In genomic region chr1:59083946-59084865, GRCh38 we compare ENCODE assay signal across 11 cellular contexts.
A peak's percentile ranks its signal among the peaks of the same experiment; 100 is the strongest.
DNase-seq lines count a peak whose midpoint lies in the region; ATAC-seq and TF ChIP-seq lines count a peak whose summit lies in the region.
"Had no signal": no experiment of that assay in that cellular context is flagged by ENCODE, and none has a peak within 500 bp of the region (broad histone marks: within the 10 kb centered on the region; RNA-seq: fewer than 3 reads in every experiment).

No MANE protein-coding gene starts in this region.

- peaks cover 32% of the 10 kb centered on the region for H3K4me1 Mint-ChIP-seq in GM23338

- H3K9me2 ChIP-seq in GM23338 (ENCODE audit: insufficient read depth): peaks cover 8% of the 10 kb centered on the region; the same call in 1 of the 2 replicates

- H3K36me3 ChIP-seq in GM23338 (ENCODE audit: insufficient read depth) (no peaks in the 10 kb centered on the region), RWPE2 (ENCODE audit: low read depth) (no peaks in the 10 kb centered on the region), fibroblast of lung (ENCODE audit: control insufficient read depth, insufficient read depth, low read length) (no peaks in the 10 kb centered on the region), osteoblast (ENCODE audit: insufficient read depth, low read length) (no peaks in the 10 kb centered on the region)
- H3K36me3 ChIP-seq: colonic mucosa had no signal

- H3K4me3 Mint-ChIP-seq in GM23338: no peak overlapping the region

- H3K79me2 ChIP-seq in GM23338 (replicated peaks; ENCODE audit: insufficient read depth) (no peaks in the 10 kb centered on the region), fibroblast of lung (ENCODE audit: control insufficient read depth, insufficient read depth, low read length) (no peaks in the 10 kb centered on the region), osteoblast (ENCODE audit: insufficient read depth, low read length) (no peaks in the 10 kb centered on the region)

- H3K9ac ChIP-seq in fibroblast of lung (ENCODE audit: insufficient read depth, low read length): no peak overlapping the region

- H3K4me2 ChIP-seq in GM23338: no peak overlapping the region
- no peak overlapping the region for H3K4me2 ChIP-seq in fibroblast of lung (ENCODE audit: extremely low read depth, insufficient read depth, low read length)
- no peak overlapping the region for H3K4me2 ChIP-seq in osteoblast (ENCODE audit: insufficient read depth, low read length)

- H4K20me1 ChIP-seq in GM23338 (replicated peaks; ENCODE audit: insufficient read depth): no peaks in the 10 kb centered on the region
- no peaks in the 10 kb centered on the region for H4K20me1 ChIP-seq in fibroblast of lung (ENCODE audit: control insufficient read depth, extremely low read depth, insufficient read depth, low read length)
- H4K20me1 ChIP-seq in osteoblast (ENCODE audit: insufficient read depth, low read length): no peaks in the 10 kb centered on the region

- peaks cover 8% of the 10 kb centered on the region for H3K27me3 Mint-ChIP-seq in GM23338 (ENCODE audit: insufficient read depth, low read depth, poor library complexity)

- H3K9me3 Mint-ChIP-seq in GM23338: peaks cover 2% of the 10 kb centered on the region; the same call in 2 of the 3 replicates

- peak overlapping the region; percentile 59 for H3K27ac Mint-ChIP-seq in GM23338

- H3K27ac ChIP-seq in GM23338 (ENCODE audit: low read depth) (peak overlapping the region; percentile 66; the same call in 1 of the 2 replicates), RWPE2 (ENCODE audit: poor library complexity, severe bottlenecking) (peak overlapping the region; percentile 70), fibroblast of lung (ENCODE audit: insufficient read depth, low read length) (no peak overlapping the region), osteoblast (ENCODE audit: low read depth, low read length) (no peak overlapping the region)
- H3K27ac ChIP-seq: colonic mucosa, VCaP had no signal

- no peak overlapping the region for H3K4me3 ChIP-seq in GM23338
- no peak overlapping the region for H3K4me3 ChIP-seq in RWPE2 (ENCODE audit: severe bottlenecking)
- no peak overlapping the region for H3K4me3 ChIP-seq in fibroblast of lung (replicated peaks in 1 of 4; ENCODE audit: control extremely low read depth in 1 of 4, insufficient read depth in 1 of 4, low read depth in 3 of 4, low read length in 4 of 4)
- H3K4me3 ChIP-seq in osteoblast (ENCODE audit: insufficient read depth, low read length): no peak overlapping the region
- H3K4me3 ChIP-seq: colonic mucosa had no signal

- H3F3A ChIP-seq in GM23338 (replicated peaks; ENCODE audit: low read depth): peaks cover 4% of the 10 kb centered on the region; the same call in 1 of the 2 replicates

- H2AFZ ChIP-seq in GM23338 (peak overlapping the region; percentile 89), fibroblast of lung (ENCODE audit: low read length) (peak overlapping the region; percentile 73), osteoblast (ENCODE audit: low read length) (peak overlapping the region; percentile 68)

- H3K4me1 ChIP-seq in GM23338 (ENCODE audit: insufficient read depth) (peaks cover 33% of the 10 kb centered on the region), RWPE2 (ENCODE audit: insufficient read depth, poor library complexity, severe bottlenecking) (peaks cover 20% of the 10 kb centered on the region), fibroblast of lung (ENCODE audit: control insufficient read depth, extremely low read depth, insufficient read depth, low read length) (peaks cover 4% of the 10 kb centered on the region), osteoblast (ENCODE audit: insufficient read depth, low read length) (peaks cover 25% of the 10 kb centered on the region)
- H3K4me1 ChIP-seq: colonic mucosa had no signal

- TF ChIP-seq CTCF in GM23338 (conservative IDR thresholded peaks at IDR 0.05; ENCODE audit: low read depth in 2 of 2) (no peak), RWPE2 (IDR thresholded peaks at IDR 0.05; ENCODE audit: poor library complexity, severe bottlenecking) (no peak), fibroblast of lung (conservative IDR thresholded peaks at IDR 0.05 in 1 of 2, IDR thresholded peaks at IDR 0.05 in 1 of 2; ENCODE audit: low read depth in 1 of 2, low read length in 2 of 2) (no peak), osteoblast (IDR thresholded peaks at IDR 0.05; ENCODE audit: extremely low read depth, low read depth, low read length) (no peak)

- H3K27me3 ChIP-seq in GM23338 (ENCODE audit: insufficient read depth): no peaks in the 10 kb centered on the region
- H3K27me3 ChIP-seq in RWPE2 (ENCODE audit: insufficient read depth, poor library complexity, severe bottlenecking): no peaks in the 10 kb centered on the region
- H3K27me3 ChIP-seq in fibroblast of lung (ENCODE audit: control insufficient read depth, insufficient read depth, low read length): no peaks in the 10 kb centered on the region
- H3K27me3 ChIP-seq in osteoblast (ENCODE audit: insufficient read depth, low read length): no peaks in the 10 kb centered on the region
- H3K27me3 ChIP-seq: colonic mucosa had no signal

- ATAC-seq in GM23338: no peak; the same call in 2 of the 3 replicates
- ATAC-seq in RWPE2 (ENCODE audit: low read depth): peak; percentile 76
- no peak for ATAC-seq in GM19463 (IDR thresholded peaks at IDR 0.05; ENCODE audit: unreplicated experiment)
- ATAC-seq in HG02588 (IDR thresholded peaks at IDR 0.05; ENCODE audit: unreplicated experiment): no peak
- no peak for ATAC-seq in GM19455 (IDR thresholded peaks at IDR 0.05; ENCODE audit: unreplicated experiment)

- H3K9me3 ChIP-seq in RWPE2 (ENCODE audit: severe bottlenecking) (no peaks in the 10 kb centered on the region), fibroblast of lung (ENCODE audit: control insufficient read depth, insufficient read depth, low read depth, low read length) (no peaks in the 10 kb centered on the region), osteoblast (ENCODE audit: low read depth, low read length) (no peaks in the 10 kb centered on the region)
- H3K9me3 ChIP-seq: colonic mucosa had no signal

- DNase-seq in GM23338 (ENCODE audit: low spot score): peak; percentile 52
- DNase-seq in RWPE2 (ENCODE audit: low spot score): no peak
- peak in 1 of 2 donors; percentile 70 for DNase-seq in fibroblast of lung (ENCODE audit: low read depth in 2 of 2)
- peak; percentile 10 for DNase-seq in osteoblast (ENCODE audit: insufficient read length, low spot score, missing footprints)
- DNase-seq in NCI-H510A (lab: John Stamatoyannopoulos, UW): no peak
- DNase-seq: colonic mucosa, NCI-H1417 treated with DMSO at 0.1 percent for 48 hours had no signal

- H3K36me3 Mint-ChIP-seq in GM23338 (ENCODE audit: low read depth): peaks cover 6% of the 10 kb centered on the region; the same call in 1 of the 3 replicates

TF ChIP-seq in GM23338, 12 proteins besides CTCF, POLR2A, EP300 and RAD21 (continues in another document):
- no peak for TF ChIP-seq EZH2phosphoT487 (IDR thresholded peaks at IDR 0.05; ENCODE audit: unreplicated experiment)
- no peak for TF ChIP-seq ZNF114 (CRISPR knock-in tag; IDR thresholded peaks at IDR 0.05)
- no peak for TF ChIP-seq POLR2AphosphoS5 (IDR thresholded peaks at IDR 0.05; ENCODE audit: low read depth)
- TF ChIP-seq CREB1 (CRISPR knock-in tag; IDR thresholded peaks at IDR 0.05; ENCODE audit: low read depth): no peak
- no peak for TF ChIP-seq ZNF331 (CRISPR knock-in tag; IDR thresholded peaks at IDR 0.05; ENCODE audit: low read depth)
- TF ChIP-seq JUNB (IDR thresholded peaks at IDR 0.05; ENCODE audit: unreplicated experiment): no peak
- TF ChIP-seq REST (IDR thresholded peaks at IDR 0.05; ENCODE audit: unreplicated experiment): no peak
- no peak for TF ChIP-seq NANOG (IDR thresholded peaks at IDR 0.05; ENCODE audit: borderline replicate concordance)

Comparison
In these comparisons a context has a peak if more than half of its experiments do, and no peak if none do; other contexts are left out.
1. DNase-seq: peak in GM23338 (single experiment) and osteoblast (single experiment); none in RWPE2 (single experiment) and NCI-H510A (single experiment).
2. H3K27ac ChIP-seq: peak in GM23338 (single experiment) and RWPE2 (single experiment); none in fibroblast of lung (single experiment) and osteoblast (single experiment).
3. Peak in every context shown above with its lines, with median percentiles within 50 percentile points of each other: H2AFZ ChIP-seq.